In the genomic region with DNA sequence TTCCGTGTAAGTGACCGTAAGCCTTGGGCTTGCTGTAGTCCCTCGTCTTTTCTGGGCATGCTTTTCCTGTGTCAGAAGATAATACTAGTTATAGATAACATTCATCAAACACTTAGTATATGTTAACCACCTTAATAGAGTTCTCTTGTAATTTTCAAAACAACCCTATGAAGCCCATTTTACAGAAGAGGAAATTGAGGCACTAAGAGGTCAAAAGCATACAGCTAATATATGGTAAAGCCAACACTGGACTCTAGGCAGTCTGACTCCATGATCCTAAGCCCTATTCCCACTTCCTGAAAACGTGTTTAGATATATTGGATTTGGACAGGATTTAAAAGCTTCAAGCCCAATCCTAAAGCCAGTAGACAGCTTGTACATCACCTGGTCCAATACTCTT, we compare ENCODE assay signal across 17 cellular contexts.
"Had no signal": no experiment of that assay in that cellular context is flagged by ENCODE, and none has a peak within 500 bp of the region (broad histone marks: within the 10 kb centered on the region; RNA-seq: fewer than 3 reads in every experiment).

No MANE protein-coding gene starts in this region.

- DNase-seq: Kasumi-1, MM.1S, NCI-H1092 treated with DMSO at 0.1 percent for 48 hours, NCI-H1436, NCI-H187, NCI-H2029, NCI-H2171 treated with DMSO at 0.1 percent for 48 hours, NCI-H345, NCI-H446 treated with DMSO at 0.1 percent for 48 hours, NCI-H510A treated with DMSO at 0.1 percent for 48 hours, NCI-H526, PC-3, SHP77, SK-N-SH, SW 1271 had no signal

- H3K9ac ChIP-seq: KMS-11, SK-N-SH had no signal

- H3K9me3 ChIP-seq: SK-N-SH had no signal

- H3K4me2 ChIP-seq: KMS-11, SK-N-SH had no signal

- H3K27ac ChIP-seq: KMS-11, RWPE1 had no signal
